In the genomic region with DNA sequence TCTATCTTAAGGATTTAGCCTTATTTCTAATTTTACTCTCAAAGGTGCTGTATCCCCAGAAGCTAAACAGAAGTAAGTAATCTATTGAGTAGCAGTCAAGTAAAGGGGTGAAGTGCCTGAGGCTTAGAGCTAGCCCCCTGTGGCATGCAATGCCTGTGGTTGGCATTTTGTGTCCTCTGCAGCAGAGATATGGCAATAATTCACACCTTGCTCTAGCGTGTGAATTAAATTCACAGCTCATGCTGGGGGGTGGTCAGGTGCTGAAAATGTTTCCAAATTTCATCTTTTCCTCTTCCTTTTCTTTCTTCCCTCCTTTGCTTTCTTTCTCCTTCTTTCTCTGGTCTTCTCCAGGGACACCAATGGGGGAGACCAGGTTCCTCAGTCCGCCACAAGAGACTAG, we compare ENCODE assay signal across 23 cellular contexts.
"Had no signal": no experiment of that assay in that cellular context is flagged by ENCODE, and none has a peak within 500 bp of the region (broad histone marks: within the 10 kb centered on the region; RNA-seq: fewer than 3 reads in every experiment).

No MANE protein-coding gene starts in this region.

- H3K27ac ChIP-seq: colonic mucosa, coronary artery, epithelial cell of prostate, esophagus muscularis mucosa, esophagus squamous epithelium, foreskin keratinocyte, gastrocnemius medialis, gastroesophageal sphincter, heart left ventricle, heart right ventricle had no signal

- H3K27me3 Mint-ChIP-seq: dendritic cell treated with granulocyte-macrophage colony-stimulating factor and Interleukin-4, amounts not matched to agents 40 ng/mL and 50 ng/mL, for 4 days; effector memory CD8-positive, alpha-beta T cell had no signal

- H3K36me3 ChIP-seq: colonic mucosa, esophagus muscularis mucosa, esophagus squamous epithelium, gastrocnemius medialis, gastroesophageal sphincter, heart left ventricle, heart right ventricle had no signal

- DNase-seq: colonic mucosa; cortex of kidney; dermis blood vessel endothelial cell; dorsolateral prefrontal cortex; effector CD4-positive, alpha-beta T cell; effector CD8-positive, alpha-beta T cell; effector memory CD4-positive, alpha-beta T cell; effector memory CD8-positive, alpha-beta T cell; erythroblast; esophagus squamous epithelium; foreskin fibroblast; foreskin keratinocyte; foreskin melanocyte; gastrocnemius medialis; glutamatergic neuron; head of caudate nucleus; heart left ventricle; heart right ventricle had no signal

- H3K4me1 ChIP-seq: colonic mucosa, esophagus squamous epithelium, foreskin keratinocyte, gastrocnemius medialis, heart left ventricle, heart right ventricle had no signal

- H3K9me3 Mint-ChIP-seq: dendritic cell treated with granulocyte-macrophage colony-stimulating factor and Interleukin-4, amounts not matched to agents 40 ng/mL and 50 ng/mL, for 4 days had no signal

- H3K4me3 ChIP-seq: colonic mucosa, coronary artery, dorsolateral prefrontal cortex, esophagus muscularis mucosa, esophagus squamous epithelium, gastrocnemius medialis, gastroesophageal sphincter, heart left ventricle, heart right ventricle had no signal

- H3K4me3 Mint-ChIP-seq: dendritic cell treated with granulocyte-macrophage colony-stimulating factor and Interleukin-4, amounts not matched to agents 40 ng/mL and 50 ng/mL, for 4 days; effector memory CD8-positive, alpha-beta T cell had no signal

- H3K9me3 ChIP-seq: colonic mucosa, esophagus muscularis mucosa, esophagus squamous epithelium, gastrocnemius medialis, heart left ventricle, heart right ventricle had no signal

- H3K27me3 ChIP-seq: colonic mucosa, dorsolateral prefrontal cortex, esophagus muscularis mucosa, esophagus squamous epithelium, foreskin keratinocyte, gastrocnemius medialis, gastroesophageal sphincter, heart left ventricle, heart right ventricle had no signal

- H3K27ac Mint-ChIP-seq: dendritic cell treated with granulocyte-macrophage colony-stimulating factor and Interleukin-4, amounts not matched to agents 40 ng/mL and 50 ng/mL, for 4 days; effector memory CD8-positive, alpha-beta T cell had no signal
